ENCODE assay signal across 27 cellular contexts in genomic region chrX:2423899-2424298, GRCh38.
"Had no signal": no experiment of that assay in that cellular context is flagged by ENCODE, and none has a peak within 500 bp of the region (broad histone marks: within the 10 kb centered on the region; RNA-seq: fewer than 3 reads in every experiment).

No MANE protein-coding gene starts in this region.

- H3K27me3 ChIP-seq: adrenal gland, breast epithelium, Peyer's patch, SJSA1 had no signal

- H3K27ac Mint-ChIP-seq: activated B cell treated with CpG ODN at 0.5 μM for 24 hours; activated CD4-positive, alpha-beta memory T cell treated with anti-CD3 and anti-CD28 coated beads for 36 hours; activated CD4-positive, alpha-beta T cell treated with anti-CD3 and anti-CD28 coated beads, Interleukin-2, amount 10 ng/mL, durations not matched to agents 7 days and 5 days; activated naive CD4-positive, alpha-beta T cell treated with anti-CD3 and anti-CD28 coated beads for 36 hours; activated naive CD8-positive, alpha-beta T cell; activated T-helper 17 cell treated with anti-CD3 and anti-CD28 coated beads, Interleukin-2, amount 50 U/mL, for 72 hours; T-helper 17 cell had no signal

- ATAC-seq: T-helper 17 cell had no signal

- H3K27me3 Mint-ChIP-seq: activated B cell treated with CpG ODN at 0.5 μM for 24 hours; activated CD4-positive, alpha-beta memory T cell treated with anti-CD3 and anti-CD28 coated beads for 36 hours; activated CD4-positive, alpha-beta T cell treated with anti-CD3 and anti-CD28 coated beads, Interleukin-2, amount 10 ng/mL, durations not matched to agents 7 days and 5 days; activated naive CD8-positive, alpha-beta T cell; activated T-helper 17 cell treated with anti-CD3 and anti-CD28 coated beads, Interleukin-2, amount 50 U/mL, for 72 hours; T-helper 17 cell had no signal

- H3K4me3 Mint-ChIP-seq: activated B cell treated with CpG ODN at 0.5 μM for 24 hours; activated CD4-positive, alpha-beta memory T cell treated with anti-CD3 and anti-CD28 coated beads for 36 hours; activated CD4-positive, alpha-beta T cell treated with anti-CD3 and anti-CD28 coated beads, Interleukin-2, amount 10 ng/mL, durations not matched to agents 7 days and 5 days; activated naive CD4-positive, alpha-beta T cell treated with anti-CD3 and anti-CD28 coated beads for 36 hours; activated naive CD8-positive, alpha-beta T cell; activated T-helper 17 cell treated with anti-CD3 and anti-CD28 coated beads, Interleukin-2, amount 50 U/mL, for 72 hours; T-helper 17 cell had no signal

- DNase-seq: activated B cell treated with CpG ODN at 0.5 μM for 24 hours; activated CD4-positive, alpha-beta memory T cell treated with anti-CD3 and anti-CD28 coated beads for 36 hours; activated CD4-positive, alpha-beta T cell treated with anti-CD3 and anti-CD28 coated beads for 1 hour; activated CD4-positive, alpha-beta T cell treated with anti-CD3 and anti-CD28 coated beads, Interleukin-2, amount 10 ng/mL, durations not matched to agents 7 days and 5 days; activated CD8-positive, alpha-beta memory T cell treated with anti-CD3 and anti-CD28 coated beads for 24 hours; activated gamma-delta T cell; activated naive CD4-positive, alpha-beta T cell treated with anti-CD3 and anti-CD28 coated beads for 36 hours; activated T-cell treated with anti-CD3 and anti-CD28 coated beads, Interleukin-2, amount 50 U/mL, for 48 hours; adrenal gland; anterior cingulate cortex; caudate nucleus; Kasumi-1; NCI-H1048; NCI-H146; NCI-H187 treated with DMSO at 0.1 percent for 48 hours; NCI-H2081 treated with DMSO at 0.1 percent for 48 hours; NCI-H446; NCI-H524; Peyer's patch; Right ventricle myocardium superior; T-helper 17 cell; T-helper 9 cell had no signal

- H3K27ac ChIP-seq: adrenal gland, breast epithelium, Peyer's patch, RWPE1, SJSA1 had no signal

- H3K4me3 ChIP-seq: adrenal gland, breast epithelium, Peyer's patch, SJSA1 had no signal

- H3K4me1 Mint-ChIP-seq: activated CD4-positive, alpha-beta T cell treated with anti-CD3 and anti-CD28 coated beads, Interleukin-2, amount 10 ng/mL, durations not matched to agents 7 days and 5 days; T-helper 17 cell had no signal

- H3K9me3 ChIP-seq: adrenal gland, Peyer's patch, SJSA1 had no signal

- H3K36me3 ChIP-seq: breast epithelium had no signal

- H3K4me1 ChIP-seq: adrenal gland, breast epithelium, Peyer's patch had no signal
